ENCODE assay signal across 6 cellular contexts in genomic region chr11:81769906-81770305, GRCh38.
A peak's percentile ranks its signal among the peaks of the same experiment; 100 is the strongest.
DNase-seq lines count a peak whose midpoint lies in the region; ATAC-seq, FAIRE-seq and TF ChIP-seq lines count a peak whose summit lies in the region.
"Not testable (repeated sequence)": the region's sequence is repeated elsewhere in the genome, so short reads cannot be mapped to it uniquely, and the experiment has no call there.

No MANE protein-coding gene starts in this region.

- not testable (repeated sequence) for H3K9me3 Mint-ChIP-seq in GM23338, endodermal cell

- H3K56ac ChIP-seq in mesendoderm (ENCODE audit: low read length): peak overlapping the region; percentile 62

- not testable (repeated sequence) for H2BK15ac ChIP-seq in mesendoderm (replicated peaks; ENCODE audit: low read depth)

- H3K4me3 ChIP-seq in GM23338; HUES6 (ENCODE audit: low read depth, low read length); endodermal cell (ENCODE audit: low read length); mesendoderm (ENCODE audit: low read length): not testable (repeated sequence)

- H3K9ac ChIP-seq in HUES6 (ENCODE audit: low read length): peak overlapping the region; percentile 27
- not testable (repeated sequence) for H3K9ac ChIP-seq in endodermal cell (ENCODE audit: extremely low read depth, low read length, poor library complexity, severe bottlenecking); mesendoderm (ENCODE audit: low read length)

- not testable (repeated sequence) for H3K9me3 ChIP-seq in HUES6 (ENCODE audit: control insufficient read depth, insufficient read depth, low read depth, low read length); endodermal cell (ENCODE audit: control insufficient read depth, low read length)

- H3K79me1 ChIP-seq in mesendoderm (ENCODE audit: low read length): not testable (repeated sequence)

- H4K20me1 ChIP-seq in GM23338 (replicated peaks; ENCODE audit: insufficient read depth): not testable (repeated sequence)

- H2AFZ ChIP-seq in GM23338: peak overlapping the region; percentile 40

- not testable (repeated sequence) for H3F3A ChIP-seq in GM23338 (replicated peaks; ENCODE audit: low read depth)

- not testable (repeated sequence) for H3K27me3 Mint-ChIP-seq in GM23338 (ENCODE audit: insufficient read depth, low read depth, poor library complexity)
- H3K27me3 Mint-ChIP-seq in endodermal cell (ENCODE audit: insufficient read depth): peaks cover 33% of the 10 kb centered on the region

- H3K27ac Mint-ChIP-seq in GM23338: not testable (repeated sequence)
- peak overlapping the region; percentile 80 for H3K27ac Mint-ChIP-seq in endodermal cell

- peak overlapping the region; percentile 94 for H2BK5ac ChIP-seq in mesendoderm (ENCODE audit: low read length)

- H4K8ac ChIP-seq in mesendoderm (ENCODE audit: low read depth, low read length): not testable (repeated sequence)

- H3K36me3 Mint-ChIP-seq in GM23338 (ENCODE audit: low read depth); endodermal cell (ENCODE audit: low read depth): not testable (repeated sequence)

- H2AK5ac ChIP-seq in mesendoderm (ENCODE audit: low read length): not testable (repeated sequence)

- peak overlapping the region; percentile 12 for H3K18ac ChIP-seq in mesendoderm (ENCODE audit: low read length)

- peak; percentile 14 for DNase-seq in ELF-1 (ENCODE audit: low read depth, low spot score)
- DNase-seq in GM23338 (ENCODE audit: low spot score); urothelium cell line (ENCODE audit: low spot score): not testable (repeated sequence)
- peak; percentile 72 for DNase-seq in endodermal cell
- DNase-seq in mesendoderm: peak; percentile 86

- not testable (repeated sequence) for TF ChIP-seq CTCF in GM23338 (conservative IDR thresholded peaks at IDR 0.05; ENCODE audit: low read depth in 2 of 2); endodermal cell (conservative IDR thresholded peaks at IDR 0.05)

- peak; percentile 32 for FAIRE-seq in urothelium cell line (lab: Jason Lieb, UNC)

- not testable (repeated sequence) for H3K36me3 ChIP-seq in GM23338 (ENCODE audit: insufficient read depth); HUES6 (ENCODE audit: control insufficient read depth, insufficient read depth, low read length); endodermal cell (ENCODE audit: control insufficient read depth, insufficient read depth, low read length); mesendoderm (ENCODE audit: control insufficient read depth, insufficient read depth, low read length)

- not testable (repeated sequence) for H3K9me2 ChIP-seq in GM23338 (ENCODE audit: insufficient read depth)

- H4K5ac ChIP-seq in mesendoderm (ENCODE audit: low read length): not testable (repeated sequence)

- H3K23ac ChIP-seq in mesendoderm (ENCODE audit: low read length): not testable (repeated sequence)

- not testable (repeated sequence) for H3K4ac ChIP-seq in mesendoderm (ENCODE audit: low read depth, low read length)

- peaks cover 15% of the 10 kb centered on the region for H3K4me1 Mint-ChIP-seq in GM23338
- peaks cover 27% of the 10 kb centered on the region for H3K4me1 Mint-ChIP-seq in endodermal cell

- H2BK120ac ChIP-seq in mesendoderm (ENCODE audit: low read depth, low read length): peak overlapping the region; percentile 73

- 23 to 62% methylated on average over 3 to 5 of the region's 5 CpGs for WGBS in endodermal cell (ENCODE audit: insufficient coverage in 1 of 2, insufficient read length in 1 of 2), 2 experiments
- WGBS in mesendoderm (ENCODE audit: extremely low coverage, insufficient coverage, low lambda C conversion rate): no CpG with 5 or more reads among the region's 5 CpGs

- ATAC-seq in GM23338: not testable (repeated sequence)

- not testable (repeated sequence) for H3K79me2 ChIP-seq in GM23338 (replicated peaks; ENCODE audit: insufficient read depth); mesendoderm (ENCODE audit: control insufficient read depth, insufficient read depth, low read length)

- H3K27ac ChIP-seq in GM23338 (ENCODE audit: low read depth); endodermal cell (ENCODE audit: low read depth, low read length): not testable (repeated sequence)
- H3K27ac ChIP-seq in HUES6 (ENCODE audit: low read depth, low read length) (peak overlapping the region; percentile 74; the same call in 1 of the 2 replicates), mesendoderm (ENCODE audit: low read depth, low read length) (peak overlapping the region; percentile 45)

- H3K27me3 ChIP-seq in GM23338 (ENCODE audit: insufficient read depth); HUES6 (ENCODE audit: control insufficient read depth, insufficient read depth, low read length); mesendoderm (ENCODE audit: insufficient read depth, low read length, poor library complexity): not testable (repeated sequence)
- H3K27me3 ChIP-seq in endodermal cell (ENCODE audit: control insufficient read depth, insufficient read depth, low read length, poor library complexity, severe bottlenecking): peaks cover 61% of the 10 kb centered on the region

- H3K4me3 Mint-ChIP-seq in GM23338, endodermal cell: not testable (repeated sequence)

- H3K4me1 ChIP-seq in GM23338 (ENCODE audit: insufficient read depth); endodermal cell (ENCODE audit: control insufficient read depth, insufficient read depth, low read length); mesendoderm (ENCODE audit: control insufficient read depth, low read depth, low read length): not testable (repeated sequence)
- H3K4me1 ChIP-seq in HUES6 (ENCODE audit: control insufficient read depth, insufficient read depth, low read length): peaks cover 26% of the 10 kb centered on the region

- H3K4me2 ChIP-seq in GM23338; mesendoderm (ENCODE audit: low read length): not testable (repeated sequence)
